Comparison of ENCODE assay signal across 31 cellular contexts in the genomic region with DNA sequence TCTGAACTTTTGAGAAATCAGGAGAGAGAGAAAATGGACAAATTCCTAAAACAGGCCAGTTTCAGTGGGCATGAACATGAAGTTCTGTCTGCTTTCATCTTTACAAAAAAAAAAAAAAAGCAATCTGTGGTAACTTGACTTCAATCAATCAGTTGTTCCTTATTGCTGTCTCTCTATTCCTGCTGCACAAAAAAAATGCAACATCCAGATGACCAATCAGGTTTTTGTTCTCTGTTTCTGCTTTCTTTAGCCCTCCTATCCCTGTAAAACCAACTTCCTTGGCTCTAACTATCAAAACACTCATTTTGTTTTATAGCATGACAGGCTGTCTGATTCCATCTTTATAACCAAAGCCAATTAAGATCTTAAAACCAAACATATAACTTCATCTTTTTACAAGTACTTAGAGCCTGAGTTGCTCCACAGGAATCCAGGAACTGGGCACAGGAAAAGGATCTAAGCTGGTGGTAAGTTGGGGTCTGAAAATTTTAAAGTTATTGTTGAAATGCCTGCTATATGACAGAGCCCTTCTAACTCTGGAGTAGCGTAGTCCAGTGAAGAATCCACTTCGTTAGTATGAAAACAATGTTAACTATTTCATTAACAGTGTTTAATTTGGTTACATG. TPM values are rescaled to one million over a fixed set of nuclear protein-coding genes. Genes with fewer than 3 reads are reported as not detected.
A peak's percentile ranks its signal among the peaks of the same experiment; 100 is the strongest.
DNase-seq lines count a peak whose midpoint lies in the region; ATAC-seq and TF ChIP-seq lines count a peak whose summit lies in the region.
"Had no signal": no experiment of that assay in that cellular context is flagged by ENCODE, and none has a peak within 500 bp of the region (broad histone marks: within the 10 kb centered on the region; RNA-seq: fewer than 3 reads in every experiment).

A gene with protein sequence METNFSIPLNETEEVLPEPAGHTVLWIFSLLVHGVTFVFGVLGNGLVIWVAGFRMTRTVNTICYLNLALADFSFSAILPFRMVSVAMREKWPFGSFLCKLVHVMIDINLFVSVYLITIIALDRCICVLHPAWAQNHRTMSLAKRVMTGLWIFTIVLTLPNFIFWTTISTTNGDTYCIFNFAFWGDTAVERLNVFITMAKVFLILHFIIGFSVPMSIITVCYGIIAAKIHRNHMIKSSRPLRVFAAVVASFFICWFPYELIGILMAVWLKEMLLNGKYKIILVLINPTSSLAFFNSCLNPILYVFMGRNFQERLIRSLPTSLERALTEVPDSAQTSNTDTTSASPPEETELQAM (plus strand): TSS at position 293 of the 626 bp plus-strand sequence. CDS start 28,592 bp downstream, outside the sequence.

- WGBS in psoas muscle, 3 donors, result 49 to 61% (median 57%) methylated on average over 2 of the region's 2 CpGs

- intact Hi-C loops in colonic mucosa (cut with DNase I) (no loop called here), psoas muscle (cut with DNase I) (no loop called here)

- no peak for ATAC-seq in psoas muscle
- ATAC-seq: activated T-cell treated with anti-CD3 and anti-CD28 coated beads, Interleukin-2, amount 50 U/mL, for 72 hours; esophagus mucosa; GM12878 had no signal

- no peaks in the 10 kb centered on the region for H3K9me3 ChIP-seq in colonic mucosa
- H3K9me3 ChIP-seq in psoas muscle, result no peaks in the 10 kb centered on the region
- H3K9me3 ChIP-seq: neutrophil, transverse colon had no signal

- H3K27me3 ChIP-seq in colonic mucosa, result no peaks in the 10 kb centered on the region
- peaks cover 0 to 3% (median 3%) of the 10 kb centered on the region in 3 donors for H3K27me3 ChIP-seq in psoas muscle (ENCODE audit: insufficient read depth in 3 of 3, low read length in 2 of 3)
- H3K27me3 ChIP-seq: transverse colon had no signal

- H3K27ac ChIP-seq in colonic mucosa, result peak within 1 kb of the TSS; percentile 16
- no peak within 1 kb of the TSS for H3K27ac ChIP-seq in psoas muscle
- H3K27ac ChIP-seq: C4-2B, neutrophil, RWPE1 had no signal

- H3K9ac ChIP-seq in colonic mucosa (ENCODE audit: low read depth in 2 of 2, low read length in 2 of 2), result no peak within 1 kb of the TSS

- no peaks in the 10 kb centered on the region for H3K36me3 ChIP-seq in colonic mucosa
- no peaks in the 10 kb centered on the region for H3K36me3 ChIP-seq in psoas muscle (ENCODE audit: insufficient read depth in 1 of 2, low read depth in 1 of 2)
- H3K36me3 ChIP-seq: neutrophil, stomach, transverse colon had no signal

- no peak within 1 kb of the TSS for H3K4me3 ChIP-seq in AG09309 (ENCODE audit: control insufficient read depth, low read depth, low read length)
- H3K4me3 ChIP-seq in colonic mucosa, result no peak within 1 kb of the TSS
- peak within 1 kb of the TSS; percentile 28 for H3K4me3 ChIP-seq in psoas muscle
- H3K4me3 ChIP-seq: GM12878, transverse colon had no signal

- TF ChIP-seq CTCF in AG09309 (IDR thresholded peaks at IDR 0.05; ENCODE audit: control insufficient read depth, insufficient read depth, low read depth, low read length, missing control alignments) (no peak), colonic mucosa (IDR thresholded peaks at IDR 0.05) (no peak), psoas muscle (IDR thresholded peaks at IDR 0.05) (no peak)

- DNase-seq in AG09309 (ENCODE audit: low read depth) (peak; percentile 28), EL (peak; percentile 18), colonic mucosa (no peak), psoas muscle (no peak), A172 (ENCODE audit: low spot score) (no peak), DMS79 (lab: John Stamatoyannopoulos, UW) (no peak)
- DNase-seq in effector CD4-positive, alpha-beta T cell, result no peak
- DNase-seq: activated B cell treated with CpG ODN at 0.5 μM for 24 hours; activated CD4-positive, alpha-beta T cell treated with anti-CD3 and anti-CD28 coated beads, Interleukin-2, amount 50 U/mL, for 4 hours; activated naive CD4-positive, alpha-beta T cell treated with anti-CD3 and anti-CD28 coated beads for 36 hours; activated T-cell treated with anti-CD3 and anti-CD28 coated beads, Interleukin-2, amount 50 U/mL, for 72 hours; Calu3; cortex of kidney; endodermal cell; foreskin fibroblast; GOT3; HFFc6; mesendoderm; naive B cell; NCI-H446; NCI-H82; stimulated activated CD4-positive, alpha-beta T cell treated with anti-CD3 and anti-CD28 coated beads, Interleukin-1b, Interleukin-23, amount 100 ng/mL, for 48 hours; stomach; transverse colon had no signal

- no peaks in the 10 kb centered on the region for H3K4me1 ChIP-seq in colonic mucosa
- no peaks in the 10 kb centered on the region for H3K4me1 ChIP-seq in psoas muscle

RNA-seq across cellular contexts. Expression of the gene that starts here (rescaled TPM):
- total RNA-seq in colonic mucosa, result 1 to 10 TPM; 1.3 to 7.1 TPM
- total RNA-seq in psoas muscle, result 1 to 10 TPM; 1.2 to 2.3 (median 1.8) TPM
- under 1 TPM; 0.27 to 0.66 (median 0.32) TPM for polyA plus RNA-seq in psoas muscle
- total RNA-seq in A172 (2014; rRNA removed; shearing (Covaris generic)), result not detected in 2 replicates
- total RNA-seq: activated naive CD4-positive, alpha-beta T cell treated with anti-CD3 and anti-CD28 coated beads for 36 hours; activated T-cell treated with anti-CD3 and anti-CD28 coated beads, Interleukin-2, amount 50 U/mL, for 72 hours; Calu3; endodermal cell; GM12878; HFFc6; pulmonary artery endothelial cell; T-helper 2 cell treated with Interferon-gamma antibody and Interleukin-4, amounts not matched to agents 100 ng/mL and 5 ng/mL, for 36 hours had no signal
- polyA plus RNA-seq: GM12878 had no signal

Comparison
In these comparisons a context has a peak if more than half of its experiments do, and no peak if none do; other contexts are left out.
1. DNase-seq: peak in AG09309 (single experiment) and EL (single experiment); none in colonic mucosa (single experiment), psoas muscle (0 of 2), A172 (single experiment), DMS79 (single experiment) and effector CD4-positive, alpha-beta T cell (single experiment).